ENCODE assay signal across 8 cellular contexts in genomic region chr1:109249654-109250401, GRCh38. TPM values are rescaled to one million over a fixed set of nuclear protein-coding genes. Genes with fewer than 3 reads are reported as not detected.
DNase-seq lines count a peak whose midpoint lies in the region; ATAC-seq and TF ChIP-seq lines count a peak whose summit lies in the region.
"Had no signal": no experiment of that assay in that cellular context is flagged by ENCODE, and none has a peak within 500 bp of the region (broad histone marks: within the 10 kb centered on the region; RNA-seq: fewer than 3 reads in every experiment).

No MANE protein-coding gene starts in this region.

- H3K4me1 Mint-ChIP-seq in CD8-positive, alpha-beta T cell (ENCODE audit: low read depth) = peaks cover 17% of the 10 kb centered on the region
- H3K4me1 Mint-ChIP-seq in mesothelial cell of epicardium = peaks cover 22% of the 10 kb centered on the region

- H3K27ac ChIP-seq in CD8-positive, alpha-beta T cell (ENCODE audit: low read depth, low read length) = no peak overlapping the region

- no peaks in the 10 kb centered on the region for H3K36me3 Mint-ChIP-seq in CD8-positive, alpha-beta T cell
- no peaks in the 10 kb centered on the region for H3K36me3 Mint-ChIP-seq in activated naive CD4-positive, alpha-beta T cell treated with anti-CD3 and anti-CD28 coated beads, Interleukin-2, amount 50 U/mL, for 72 hours
- H3K36me3 Mint-ChIP-seq in mesothelial cell of epicardium = peaks cover 19% of the 10 kb centered on the region

- H3K9me3 ChIP-seq in CD8-positive, alpha-beta T cell (ENCODE audit: low read length) = no peaks in the 10 kb centered on the region

- H3K4me3 ChIP-seq in CD8-positive, alpha-beta T cell (ENCODE audit: low read depth, low read length) = peak overlapping the region; percentile 39

- H3K4me1 ChIP-seq in CD8-positive, alpha-beta T cell (ENCODE audit: insufficient read depth, low read length) = peaks cover 14% of the 10 kb centered on the region

- H3K27me3 Mint-ChIP-seq in CD8-positive, alpha-beta T cell (ENCODE audit: low read depth) = peaks cover 8% of the 10 kb centered on the region
- H3K27me3 Mint-ChIP-seq in mesothelial cell of epicardium (ENCODE audit: low read depth) = peaks cover 2% of the 10 kb centered on the region

- ATAC-seq in CD8-positive, alpha-beta T cell = peak; percentile 39
- peak; percentile 44 to 51 for ATAC-seq in activated naive CD4-positive, alpha-beta T cell treated with anti-CD3 and anti-CD28 coated beads, Interleukin-2, amount 50 U/mL, for 72 hours

- H3K27me3 ChIP-seq in CD8-positive, alpha-beta T cell (ENCODE audit: insufficient read depth, low read length) = no peaks in the 10 kb centered on the region

- peak in 1 of 7 experiments; percentile 19 for DNase-seq in CD8-positive, alpha-beta T cell
- DNase-seq in HEK293T (ENCODE audit: extremely low spot score) (peak; percentile 64), mesothelial cell of epicardium (ENCODE audit: low spot score in 2 of 2, unreplicated experiment in 2 of 2) (no peak), NCI-H1694 (lab: John Stamatoyannopoulos, UW) (no peak), H4 (ENCODE audit: low spot score) (no peak)
- no peak for DNase-seq in activated naive CD4-positive, alpha-beta T cell treated with anti-CD3 and anti-CD28 coated beads, Interleukin-2, amount 50 U/mL, for 72 hours (ENCODE audit: low spot score in 2 of 2)

- H3K27ac Mint-ChIP-seq in CD8-positive, alpha-beta T cell = no peak overlapping the region
- H3K27ac Mint-ChIP-seq in activated naive CD4-positive, alpha-beta T cell treated with anti-CD3 and anti-CD28 coated beads, Interleukin-2, amount 50 U/mL, for 72 hours = no peak overlapping the region
- H3K27ac Mint-ChIP-seq in mesothelial cell of epicardium = no peak overlapping the region

- no peaks in the 10 kb centered on the region for H3K36me3 ChIP-seq in CD8-positive, alpha-beta T cell (ENCODE audit: insufficient read depth, low read length)

- POLR2A ChIA-PET in CD8-positive, alpha-beta T cell (lab: Charles Lee) = interaction anchor here (1.0 to 1.1 kb wide), 2 partner anchors 35 to 150 kb away, joined by 3 to 4 read pairs; no protein-coding TSS in a partner anchor
- POLR2A ChIA-PET in HEK293T (lab: Yijun Ruan, JAX) = interaction anchor here (1.5 to 3.5 kb wide), 4 partner anchors 10 to 36 kb away, joined by 4 to 34 read pairs (median 8); partner anchors contain the start of genes PSRC1 and SARS1

- CTCF ChIA-PET in CD8-positive, alpha-beta T cell (lab: Charles Lee) = interaction anchor here (0.6 to 1.3 kb wide), 2 partner anchors 222 to 283 kb away, joined by 3 to 7 read pairs; no protein-coding TSS in a partner anchor
- CTCF ChIA-PET in HEK293T (lab: Yijun Ruan, JAX) = interaction anchor here (0.8 to 1.1 kb wide), 5 partner anchors 10 to 149 kb away, joined by 3 to 4 read pairs (median 3); partner anchors contain the start of gene SARS1

- peak overlapping the region; percentile 72 for H3K4me3 Mint-ChIP-seq in CD8-positive, alpha-beta T cell
- peak overlapping the region; percentile 66 for H3K4me3 Mint-ChIP-seq in mesothelial cell of epicardium

- H3K9me3 Mint-ChIP-seq in CD8-positive, alpha-beta T cell = no peaks in the 10 kb centered on the region
- H3K9me3 Mint-ChIP-seq in activated naive CD4-positive, alpha-beta T cell treated with anti-CD3 and anti-CD28 coated beads, Interleukin-2, amount 50 U/mL, for 72 hours = no peaks in the 10 kb centered on the region
- H3K9me3 Mint-ChIP-seq in mesothelial cell of epicardium = no peaks in the 10 kb centered on the region

- no peak for TF ChIP-seq CTCF in CD8-positive, alpha-beta T cell (IDR thresholded peaks at IDR 0.05)
- TF ChIP-seq CTCF in mesothelial cell of epicardium (IDR thresholded peaks at IDR 0.05; ENCODE audit: unreplicated experiment) = no peak

- intact Hi-C loops in CD8-positive, alpha-beta T cell (cut with DNase I, micrococcal nuclease) = loop anchor here (1.0 kb wide), 4 partner anchors 9 to 234 kb away; partner anchors contain the start of gene PSRC1 (in 1 of the 2)

TF ChIP-seq in HEK293T, 16 proteins besides CTCF, POLR2A, EP300 and RAD21:
- TF ChIP-seq HDGF (IDR thresholded peaks at IDR 0.05; ENCODE audit: borderline replicate concordance) = no peak
- TF ChIP-seq FOXM1 (IDR thresholded peaks at IDR 0.05; ENCODE audit: borderline replicate concordance) = peak; percentile 31; the same call in 1 of the 2 replicates
TF ChIP-seq in HEK293T: peak in this region for 1.

RNA-seq across cellular contexts. Expression of gene CELSR2, which starts 0.5 kb away (rescaled TPM):
- total RNA-seq in CD8-positive, alpha-beta T cell = 1 to 10 TPM; 3.8 TPM
- 1 to 10 TPM in 1 of 2 donors, under 1 TPM in 1; 0.39 to 3.9 TPM for total RNA-seq in activated naive CD4-positive, alpha-beta T cell treated with anti-CD3 and anti-CD28 coated beads, Interleukin-2, amount 50 U/mL, for 72 hours
- 24.9 to 27.1 TPM (median 25.0 TPM) in 3 replicates for total RNA-seq in mesothelial cell of epicardium
- total RNA-seq in H4 (2014; rRNA removed; shearing (Covaris generic)) = 1.7 and 1.9 TPM in 2 replicates

RNA-seq across cellular contexts. Expression of gene PSRC1, which starts 33.1 kb away (rescaled TPM):
- not detected for total RNA-seq in CD8-positive, alpha-beta T cell
- 10 to 100 TPM; 20.5 to 23.9 TPM for total RNA-seq in activated naive CD4-positive, alpha-beta T cell treated with anti-CD3 and anti-CD28 coated beads, Interleukin-2, amount 50 U/mL, for 72 hours
- total RNA-seq in mesothelial cell of epicardium = 15.8 to 18.3 TPM (median 17.6 TPM) in 3 replicates
- 24.5 and 39.4 TPM in 2 replicates for total RNA-seq in H4 (2014; rRNA removed; shearing (Covaris generic))

RNA-seq across cellular contexts. Expression of gene SARS1, which starts 36.1 kb away (rescaled TPM):
- total RNA-seq in CD8-positive, alpha-beta T cell = 100 to 1,000 TPM; 113 to 118 TPM
- total RNA-seq in activated naive CD4-positive, alpha-beta T cell treated with anti-CD3 and anti-CD28 coated beads, Interleukin-2, amount 50 U/mL, for 72 hours = 100 to 1,000 TPM; 179 to 273 TPM
- 99.0 to 104 TPM (median 99.4 TPM) in 3 replicates for total RNA-seq in mesothelial cell of epicardium
- 227 and 230 TPM in 2 replicates for total RNA-seq in H4 (2014; rRNA removed; shearing (Covaris generic))

RNA-seq across cellular contexts. Expression of gene MYBPHL, which starts 57.0 kb away (rescaled TPM):
- total RNA-seq in CD8-positive, alpha-beta T cell = not detected
- not detected for total RNA-seq in activated naive CD4-positive, alpha-beta T cell treated with anti-CD3 and anti-CD28 coated beads, Interleukin-2, amount 50 U/mL, for 72 hours
- not detected in 3 replicates for total RNA-seq in mesothelial cell of epicardium
- total RNA-seq in H4 (2014; rRNA removed; shearing (Covaris generic)) = not detected in 2 replicates
- total RNA-seq: RPMI7951, subcutaneous adipose tissue had no signal

Comparison
In these comparisons a context has a peak if more than half of its experiments do, and no peak if none do; other contexts are left out.
1. RNA of gene PSRC1, which starts 33.1 kb away (total RNA-seq): 24.5 to 39.4 TPM in H4, 20.5 to 23.9 TPM in activated naive CD4-positive, alpha-beta T cell treated with anti-CD3 and anti-CD28 coated beads, Interleukin-2, amount 50 U/mL, for 72 hours and 15.8 to 18.3 TPM in mesothelial cell of epicardium; not detected in CD8-positive, alpha-beta T cell; every median in the first group is over 10 times any median in the second.